In the genomic region with DNA sequence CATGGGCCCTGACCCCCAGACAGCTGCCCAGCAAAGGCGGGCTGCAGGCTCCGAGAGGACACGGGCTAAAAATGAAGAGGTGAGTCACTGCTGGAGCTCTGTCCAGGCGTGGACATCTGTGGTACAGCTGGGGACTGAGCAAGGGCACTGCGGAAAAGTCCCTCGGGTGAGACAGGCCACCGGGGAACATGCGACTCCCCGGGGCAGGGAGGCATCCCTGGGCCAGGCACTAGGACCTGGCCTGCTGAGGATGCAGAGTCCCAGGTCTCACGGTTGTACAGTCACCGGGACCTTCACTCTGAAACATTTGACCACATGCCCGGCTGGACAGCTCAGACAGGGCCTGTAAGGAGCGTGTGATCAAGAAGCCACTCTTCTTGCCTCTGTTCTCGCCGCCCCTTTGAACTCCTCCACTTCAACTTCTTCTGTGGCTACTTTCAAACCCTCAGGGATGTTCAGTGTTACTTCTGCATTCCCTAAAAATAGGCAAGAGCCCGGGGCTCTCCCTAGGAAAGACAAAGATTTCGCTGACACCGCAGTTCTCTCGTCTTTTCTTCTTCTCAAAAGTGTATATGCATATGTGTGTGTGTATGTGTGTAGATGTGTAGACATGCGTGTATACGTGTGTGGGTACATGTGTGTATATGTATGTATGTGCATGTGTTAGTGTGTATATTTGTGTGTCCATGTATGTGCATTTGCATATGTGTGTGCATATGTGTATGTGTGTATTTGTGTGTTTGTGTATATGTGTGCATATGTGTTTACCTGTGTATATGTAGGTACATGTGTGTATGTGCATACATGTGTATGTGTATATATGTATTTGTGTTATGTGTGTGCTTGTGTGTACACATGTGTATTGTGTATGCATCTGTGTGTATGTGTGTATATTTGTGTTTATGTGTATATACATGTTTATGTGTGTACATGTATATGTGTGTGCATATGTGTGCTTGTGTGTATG, we compare ENCODE assay signal across 11 cellular contexts. TPM values are rescaled to one million over a fixed set of nuclear protein-coding genes. Genes with fewer than 3 reads are reported as not detected.
DNase-seq lines count a peak whose midpoint lies in the region; ATAC-seq and TF ChIP-seq lines count a peak whose summit lies in the region.
"Had no signal": no experiment of that assay in that cellular context is flagged by ENCODE, and none has a peak within 500 bp of the region (broad histone marks: within the 10 kb centered on the region; RNA-seq: fewer than 3 reads in every experiment).

No MANE protein-coding gene starts in this region.

- H3K4me1 ChIP-seq in adipocyte (ENCODE audit: control insufficient read depth, insufficient read depth, low read length): no peaks in the 10 kb centered on the region
- H3K4me1 ChIP-seq in tibial artery: peaks cover 0 to 22% (median 15%) of the 10 kb centered on the region in 4 donors

- H3K27ac ChIP-seq in tibial artery: no peak overlapping the region

- H3K9me3 ChIP-seq in adipocyte (ENCODE audit: control insufficient read depth, low read length) (peaks cover 26% of the 10 kb centered on the region), tibial artery (peaks cover 0 to under 1% (median 0%) of the 10 kb centered on the region in 3 donors)

- H3K4me3 ChIP-seq in adipocyte (ENCODE audit: low read length): no peak overlapping the region
- H3K4me3 ChIP-seq in tibial artery: peak overlapping the region; percentile 2 to 21

- H3K36me3 Mint-ChIP-seq in naive thymus-derived CD8-positive, alpha-beta T cell: peaks cover 0 to 9% (median 4%) of the 10 kb centered on the region in 3 donors

- H3K27me3 Mint-ChIP-seq in naive thymus-derived CD8-positive, alpha-beta T cell: peaks cover 14 to 38% (median 20%) of the 10 kb centered on the region in 5 donors

- H3K4me3 Mint-ChIP-seq in naive thymus-derived CD8-positive, alpha-beta T cell: no peak overlapping the region

- POLR2A ChIA-PET in naive thymus-derived CD8-positive, alpha-beta T cell (lab: Charles Lee): no interaction called here

- H3K36me3 ChIP-seq in adipocyte (ENCODE audit: control insufficient read depth, insufficient read depth, low read length, severe bottlenecking): no peaks in the 10 kb centered on the region
- H3K36me3 ChIP-seq in tibial artery: no peaks in the 10 kb centered on the region

- H3K27ac Mint-ChIP-seq in naive thymus-derived CD8-positive, alpha-beta T cell: peak overlapping the region in 1 of 10 donors; percentile 13

- no peak overlapping the region for H3K9ac ChIP-seq in adipocyte (ENCODE audit: low read length)

- intact Hi-C loops in tibial artery (cut with DNase I; ENCODE audit: low total_unique reads): no loop called here

- peaks cover 0 to 14% (median 11%) of the 10 kb centered on the region in 9 donors for H3K9me3 Mint-ChIP-seq in naive thymus-derived CD8-positive, alpha-beta T cell

- no peak for ATAC-seq in naive thymus-derived CD8-positive, alpha-beta T cell

- H3K27me3 ChIP-seq in adipocyte (replicated peaks; ENCODE audit: control insufficient read depth, insufficient read depth, low read length) (peaks cover 39% of the 10 kb centered on the region), tibial artery (peaks cover 0 to 5% of the 10 kb centered on the region in 2 donors)

- TF ChIP-seq CTCF in tibial artery (IDR thresholded peaks at IDR 0.05): no peak

- peaks cover 0 to 4% (median 0%) of the 10 kb centered on the region in 4 donors for H3K4me1 Mint-ChIP-seq in naive thymus-derived CD8-positive, alpha-beta T cell

- DNase-seq in H4 (ENCODE audit: low spot score) (peak; percentile 19), adipocyte (ENCODE audit: low read depth) (peak; percentile 52), hepatic stellate cell (ENCODE audit: low spot score) (peak; percentile 81), tibial artery (no peak), UCSD-AML1 (lab: John Stamatoyannopoulos, UW; ENCODE audit: unreplicated experiment) (no peak), NCI-H748 treated with DMSO at 0.1 percent for 48 hours (lab: John Stamatoyannopoulos, UW) (no peak)
- no peak for DNase-seq in naive thymus-derived CD8-positive, alpha-beta T cell
- DNase-seq: activated CD8-positive, alpha-beta memory T cell treated with anti-CD3 and anti-CD28 coated beads for 24 hours; NCI-H2171; SHP77 treated with DMSO at 0.1 percent for 48 hours; stimulated activated naive CD4-positive, alpha-beta T cell had no signal

RNA-seq across cellular contexts. Expression of a gene that starts 5.0 kb away (rescaled TPM):
- total RNA-seq in H4 (2014; rRNA removed; shearing (Covaris generic)): not detected in 2 replicates
- total RNA-seq in naive thymus-derived CD8-positive, alpha-beta T cell: not detected
- not detected for polyA plus RNA-seq in naive thymus-derived CD8-positive, alpha-beta T cell

Comparison
In these comparisons a context has a peak if more than half of its experiments do, and no peak if none do; other contexts are left out.
1. DNase-seq: peak in H4 (single experiment), adipocyte (single experiment) and hepatic stellate cell (single experiment); none in tibial artery (0 of 2), UCSD-AML1 (single experiment), NCI-H748 treated with DMSO at 0.1 percent for 48 hours (single experiment) and naive thymus-derived CD8-positive, alpha-beta T cell (0 of 10).